9 cellular contexts compared by ENCODE assay signal in genomic region chr3:185332026-185332735, GRCh38. TPM values are rescaled to one million over a fixed set of nuclear protein-coding genes. Genes with fewer than 3 reads are reported as not detected.
DNase-seq lines count a peak whose midpoint lies in the region; ATAC-seq, FAIRE-seq and TF ChIP-seq lines count a peak whose summit lies in the region.
"Had no signal": no experiment of that assay in that cellular context is flagged by ENCODE, and none has a peak within 500 bp of the region (broad histone marks: within the 10 kb centered on the region; RNA-seq: fewer than 3 reads in every experiment).

No MANE protein-coding gene starts in this region.

- H3K27me3 Mint-ChIP-seq in activated naive CD8-positive, alpha-beta T cell treated with anti-CD3 and anti-CD28 coated beads, Interleukin-2, amount 50 U/mL, for 24 hours = no peaks in the 10 kb centered on the region
- H3K27me3 Mint-ChIP-seq: dendritic cell treated with granulocyte-macrophage colony-stimulating factor and Interleukin-4, amounts not matched to agents 40 ng/mL and 50 ng/mL, for 4 days had no signal

- peak overlapping the region; percentile 57 for H3K9ac ChIP-seq in mucosa of stomach (ENCODE audit: low read length)

- no peaks in the 10 kb centered on the region for H3K36me3 Mint-ChIP-seq in activated naive CD8-positive, alpha-beta T cell treated with anti-CD3 and anti-CD28 coated beads, Interleukin-2, amount 50 U/mL, for 24 hours (ENCODE audit: low read depth)

- TF ChIP-seq RAD21 in A549 (conservative IDR thresholded peaks at IDR 0.05 in 1 of 2, IDR thresholded peaks at IDR 0.05 in 1 of 2) = peak in 1 of 2 experiments; percentile 11; a peak in 1 of 5 replicates

- peaks cover 12% of the 10 kb centered on the region for H3K4me1 Mint-ChIP-seq in activated naive CD8-positive, alpha-beta T cell treated with anti-CD3 and anti-CD28 coated beads, Interleukin-2, amount 50 U/mL, for 24 hours

- TF ChIP-seq EP300 in A549 (IDR thresholded peaks at IDR 0.05) = no peak

- intact Hi-C loops in dorsolateral prefrontal cortex (cut with DNase I) = no loop called here

- POLR2A ChIA-PET in A549 (lab: Yijun Ruan, JAX) = no interaction called here

- ATAC-seq in A549 = peak; percentile 72 to 75
- peak; percentile 99 for ATAC-seq in GM18517 (IDR thresholded peaks at IDR 0.05; ENCODE audit: unreplicated experiment)
- peak; percentile 99 for ATAC-seq in HG02938 (IDR thresholded peaks at IDR 0.05; ENCODE audit: unreplicated experiment)
- peak; percentile 78 for ATAC-seq in activated naive CD8-positive, alpha-beta T cell treated with anti-CD3 and anti-CD28 coated beads, Interleukin-2, amount 50 U/mL, for 24 hours

- H3K4me1 ChIP-seq in A549 (peaks cover 60% of the 10 kb centered on the region), mucosa of stomach (ENCODE audit: control insufficient read depth, insufficient read depth, low read length) (peaks cover 34% of the 10 kb centered on the region)

- FAIRE-seq in A549 (lab: Jason Lieb, UNC) = no peak

- CTCF ChIA-PET in A549 (lab: Yijun Ruan, JAX) = interaction anchor here (0.7 to 2.3 kb wide), 5 partner anchors 13 to 30 kb away, joined by 3 to 6 read pairs (median 4); no protein-coding TSS in a partner anchor

- no peak for TF ChIP-seq CTCF in A549 (IDR thresholded peaks at IDR 0.05)
- no peak for TF ChIP-seq CTCF in dorsolateral prefrontal cortex (IDR thresholded peaks at IDR 0.05 in 54 of 56, conservative IDR thresholded peaks at IDR 0.05 in 2 of 56; ENCODE audit: low read depth in 1 of 56, partially characterized antibody in 56 of 56)

- H3K9me3 Mint-ChIP-seq in activated naive CD8-positive, alpha-beta T cell treated with anti-CD3 and anti-CD28 coated beads, Interleukin-2, amount 50 U/mL, for 24 hours = no peaks in the 10 kb centered on the region
- H3K9me3 Mint-ChIP-seq: dendritic cell treated with granulocyte-macrophage colony-stimulating factor and Interleukin-4, amounts not matched to agents 40 ng/mL and 50 ng/mL, for 4 days had no signal

- WGBS in A549 (ENCODE audit: missing lambda C conversion rate) = 2% methylated on average over 3 of the region's 3 CpGs

- no peak overlapping the region for H3K27ac Mint-ChIP-seq in activated naive CD8-positive, alpha-beta T cell treated with anti-CD3 and anti-CD28 coated beads, Interleukin-2, amount 50 U/mL, for 24 hours
- H3K27ac Mint-ChIP-seq: dendritic cell treated with granulocyte-macrophage colony-stimulating factor and Interleukin-4, amounts not matched to agents 40 ng/mL and 50 ng/mL, for 4 days had no signal

- H3K27me3 ChIP-seq in mucosa of stomach (ENCODE audit: control insufficient read depth, insufficient read depth, low read length) = no peaks in the 10 kb centered on the region
- H3K27me3 ChIP-seq in dorsolateral prefrontal cortex = no peaks in the 10 kb centered on the region

- DNase-seq in A549 (ENCODE audit: low read depth in 1 of 2, low spot score in 1 of 2) = peak in 1 of 2 experiments; percentile 80
- DNase-seq in NCI-H146 (lab: John Stamatoyannopoulos, UW) = peak; percentile 35
- no peak for DNase-seq in activated naive CD8-positive, alpha-beta T cell treated with anti-CD3 and anti-CD28 coated beads, Interleukin-2, amount 50 U/mL, for 24 hours
- DNase-seq in dorsolateral prefrontal cortex = no peak
- no peak for DNase-seq in activated CD8-positive, alpha-beta memory T cell treated with anti-CD3 and anti-CD28 coated beads, Interleukin-2, amount 50 U/mL, for 48 hours

- H3K27ac ChIP-seq in A549 = peak overlapping the region; percentile 77 to 85
- H3K27ac ChIP-seq in dorsolateral prefrontal cortex = no peak overlapping the region

- no peak overlapping the region for H3K4me3 Mint-ChIP-seq in activated naive CD8-positive, alpha-beta T cell treated with anti-CD3 and anti-CD28 coated beads, Interleukin-2, amount 50 U/mL, for 24 hours
- H3K4me3 Mint-ChIP-seq: dendritic cell treated with granulocyte-macrophage colony-stimulating factor and Interleukin-4, amounts not matched to agents 40 ng/mL and 50 ng/mL, for 4 days had no signal

- H3K9me3 ChIP-seq in A549 (no peaks in the 10 kb centered on the region), mucosa of stomach (ENCODE audit: control insufficient read depth, low read length) (no peaks in the 10 kb centered on the region)

- H3K4me2 ChIP-seq in A549 = peak overlapping the region; percentile 67

- no peak for TF ChIP-seq POLR2A in A549 (IDR thresholded peaks at IDR 0.05; ENCODE audit: low read length)

- H3K36me3 ChIP-seq in mucosa of stomach (ENCODE audit: control insufficient read depth, insufficient read depth, low read length) = no peaks in the 10 kb centered on the region

- 0 out of 3 replicates have a peak overlapping the region, but pooled peaks have one; percentile 11 for H3K4me3 ChIP-seq in A549
- no peak overlapping the region for H3K4me3 ChIP-seq in mucosa of stomach (ENCODE audit: low read length)
- no peak overlapping the region for H3K4me3 ChIP-seq in dorsolateral prefrontal cortex

TF ChIP-seq in A549, 52 proteins besides CTCF, POLR2A, EP300 and RAD21:
- TF ChIP-seq CEBPB (IDR thresholded peaks at IDR 0.05) (peak; percentile 80 to 91), USF2 (IDR thresholded peaks at IDR 0.05) (no peak), JUN (IDR thresholded peaks at IDR 0.05) (0 out of 5 replicates have a peak, but pooled peaks of 1 of the 2 experiments have one; percentile 36)
TF ChIP-seq in A549: peak in this region for 2.

RNA-seq across cellular contexts. Expression of gene MAP3K13, which starts 30.8 kb away (rescaled TPM):
- polyA plus RNA-seq in A549 (2011; rRNA removed) (19.9 and 23.2 TPM in 2 replicates), A549 (2017; fragmentation: RNase III; extraction: RNeasy Plus Mini Kit Qiagen cat#74134 plus additional on column Dnase treatment) (15.8 to 16.3 TPM (median 15.9 TPM) in 3 replicates)
- 6.5 and 6.9 TPM in 2 replicates for polyA plus RNA-seq in A549 (2012; cell fraction: cytosol; rRNA removed)
- polyA plus RNA-seq in A549 (2012; cell fraction: nucleus; rRNA removed) = 1.4 and 2.1 TPM in 2 replicates
- polyA minus RNA-seq in A549 (2011; rRNA and poly(A)+ RNA removed) = 14.9 and 16.2 TPM in 2 replicates
- total RNA-seq in dorsolateral prefrontal cortex = 10 to 100 TPM; 30.8 to 75.4 (median 54.1) TPM

Comparison
In these comparisons a context has a peak if more than half of its experiments do, and no peak if none do; other contexts are left out.
1. H3K27ac ChIP-seq: peak in A549 (2 of 2); none in dorsolateral prefrontal cortex (0 of 59).
2. Peak in every context shown above with its lines, with median percentiles within 50 percentile points of each other: ATAC-seq.